12 cellular contexts compared by ENCODE assay signal in the genomic region with DNA sequence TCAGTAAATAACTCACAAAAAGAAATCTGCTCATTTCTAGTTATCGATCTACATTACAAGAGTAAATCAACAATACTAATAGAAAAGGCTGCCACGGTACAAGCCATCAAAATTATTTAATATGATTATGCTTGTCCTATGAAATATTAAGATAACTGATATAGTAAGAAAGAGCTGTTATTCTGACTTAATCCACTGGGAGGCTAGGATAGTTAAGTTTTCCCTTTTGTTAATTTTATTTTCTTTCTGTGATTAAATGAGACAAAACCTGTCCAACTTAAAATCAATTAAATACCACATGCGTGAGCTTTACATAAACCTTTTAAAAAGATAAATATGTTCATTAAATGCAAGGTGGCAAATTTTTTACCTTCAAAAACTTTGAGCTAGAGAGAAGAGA.
A peak's percentile ranks its signal among the peaks of the same experiment; 100 is the strongest.
DNase-seq lines count a peak whose midpoint lies in the region; ATAC-seq and TF ChIP-seq lines count a peak whose summit lies in the region.
"Had no signal": no experiment of that assay in that cellular context is flagged by ENCODE, and none has a peak within 500 bp of the region (broad histone marks: within the 10 kb centered on the region; RNA-seq: fewer than 3 reads in every experiment).

No MANE protein-coding gene starts in this region.

- CTCF ChIA-PET in RWPE1 (lab: Yijun Ruan, JAX): interaction anchor here (0.6 to 1.0 kb wide), 2 partner anchors 114 to 496 kb away, joined by 3 to 4 read pairs; no protein-coding TSS in a partner anchor

- no peak overlapping the region for H3K4me3 ChIP-seq in fibroblast of pulmonary artery (replicated peaks; ENCODE audit: low read depth, low read length)

- TF ChIP-seq CTCF in 22Rv1 (IDR thresholded peaks at IDR 0.05) (peak; percentile 22), RWPE1 (conservative IDR thresholded peaks at IDR 0.05; ENCODE audit: low read depth) (peak; percentile 29; the same call in 1 of the 2 replicates), fibroblast of pulmonary artery (IDR thresholded peaks at IDR 0.05; ENCODE audit: low read length, missing control alignments) (no peak)

- ATAC-seq in GM21786 (IDR thresholded peaks at IDR 0.05; ENCODE audit: unreplicated experiment) (no peak), GM21367 (IDR thresholded peaks at IDR 0.05; ENCODE audit: unreplicated experiment) (no peak)

- H3K27ac ChIP-seq in 22Rv1 (no peak overlapping the region), RWPE1 (no peak overlapping the region)
- H3K27ac ChIP-seq: neutrophil had no signal

- POLR2A ChIA-PET in RWPE1 (lab: Yijun Ruan, JAX; ENCODE audit: low non-redundant PET): no interaction called here

- peak; percentile 17 for DNase-seq in GM03348 (ENCODE audit: low spot score)
- no peak for DNase-seq in RWPE1 (ENCODE audit: low spot score)
- peak; percentile 2 for DNase-seq in fibroblast of pulmonary artery (ENCODE audit: low read depth)
- no peak for DNase-seq in superior temporal gyrus (ENCODE audit: extremely low spot score)
- no peak for DNase-seq in activated effector memory CD4-positive, alpha-beta T cell treated with Interleukin-2 at 50 U/mL for 16 hours
- DNase-seq: activated CD4-positive, alpha-beta T cell treated with anti-CD3 and anti-CD28 coated beads, Interleukin-2, amount 50 U/mL, for 4 hours; AML-193; NCI-H2081 had no signal

Comparison
In these comparisons a context has a peak if more than half of its experiments do, and no peak if none do; other contexts are left out.
1. DNase-seq: peak in GM03348 (single experiment) and fibroblast of pulmonary artery (single experiment); none in RWPE1 (single experiment), superior temporal gyrus (single experiment) and activated effector memory CD4-positive, alpha-beta T cell treated with Interleukin-2 at 50 U/mL for 16 hours (single experiment).